9 cellular contexts compared by ENCODE assay signal in genomic region chr18:9673296-9674251, GRCh38. TPM values are rescaled to one million over a fixed set of nuclear protein-coding genes. Genes with fewer than 3 reads are reported as not detected.
DNase-seq lines count a peak whose midpoint lies in the region; ATAC-seq and TF ChIP-seq lines count a peak whose summit lies in the region.
"Had no signal": no experiment of that assay in that cellular context is flagged by ENCODE, and none has a peak within 500 bp of the region (broad histone marks: within the 10 kb centered on the region; RNA-seq: fewer than 3 reads in every experiment).

No MANE protein-coding gene starts in this region.

- CTCF ChIA-PET in activated CD8-positive, alpha-beta memory T cell treated with anti-CD3 and anti-CD28 coated beads, Interleukin-2, amount 10 ng/mL, durations not matched to agents 7 days and 5 days (lab: Charles Lee): interaction anchor here (0.8 kb wide), 1 partner anchor 61 kb away, joined by 3 read pairs; no protein-coding TSS in a partner anchor

- H3K4me3 ChIP-seq in HL-60 (replicated peaks; ENCODE audit: insufficient read depth, low read length) (no peak overlapping the region), RWPE2 (ENCODE audit: severe bottlenecking) (no peak overlapping the region)

- H3K27me3 Mint-ChIP-seq in activated CD8-positive, alpha-beta memory T cell treated with anti-CD3 and anti-CD28 coated beads, Interleukin-2, amount 10 ng/mL, durations not matched to agents 7 days and 5 days: peaks cover 35% of the 10 kb centered on the region
- H3K27me3 Mint-ChIP-seq in memory B cell: no peaks in the 10 kb centered on the region

- H3K27me3 ChIP-seq in HL-60 (ENCODE audit: insufficient read depth, poor library complexity, severe bottlenecking): no peaks in the 10 kb centered on the region
- no peaks in the 10 kb centered on the region for H3K27me3 ChIP-seq in RWPE2 (ENCODE audit: insufficient read depth, poor library complexity, severe bottlenecking)

- H3K27ac ChIP-seq in HL-60 (replicated peaks) (peak overlapping the region; percentile 59), RWPE2 (ENCODE audit: poor library complexity, severe bottlenecking) (peak overlapping the region; percentile 90)

- H3K4me3 Mint-ChIP-seq in activated CD8-positive, alpha-beta memory T cell treated with anti-CD3 and anti-CD28 coated beads, Interleukin-2, amount 10 ng/mL, durations not matched to agents 7 days and 5 days: no peak overlapping the region
- peak overlapping the region; percentile 52 for H3K4me3 Mint-ChIP-seq in memory B cell
- H3K4me3 Mint-ChIP-seq: nephron had no signal

- TF ChIP-seq CTCF in HL-60 (IDR thresholded peaks at IDR 0.05; ENCODE audit: insufficient read depth, low read length) (no peak), RWPE2 (IDR thresholded peaks at IDR 0.05; ENCODE audit: poor library complexity, severe bottlenecking) (peak; percentile 62)

- H3K4me1 Mint-ChIP-seq in activated CD8-positive, alpha-beta memory T cell treated with anti-CD3 and anti-CD28 coated beads, Interleukin-2, amount 10 ng/mL, durations not matched to agents 7 days and 5 days: peaks cover 7% of the 10 kb centered on the region
- peaks cover 5% of the 10 kb centered on the region for H3K4me1 Mint-ChIP-seq in memory B cell
- H3K4me1 Mint-ChIP-seq: nephron had no signal

- H3K4me1 ChIP-seq in RWPE2 (ENCODE audit: insufficient read depth, poor library complexity, severe bottlenecking): peaks cover 28% of the 10 kb centered on the region

- peak; percentile 51 for DNase-seq in activated CD8-positive, alpha-beta memory T cell treated with anti-CD3 and anti-CD28 coated beads, Interleukin-2, amount 10 ng/mL, durations not matched to agents 7 days and 5 days
- DNase-seq in activated CD8-positive, alpha-beta memory T cell treated with anti-CD3 and anti-CD28 coated beads, Interleukin-2, amount 50 U/mL, for 48 hours: no peak
- DNase-seq in HL-60 (ENCODE audit: low read depth in 1 of 2, low spot score in 1 of 2) (peak; percentile 64 to 89), RWPE2 (ENCODE audit: low spot score) (peak; percentile 77), dermis microvascular lymphatic vessel endothelial cell (ENCODE audit: low read depth in 2 of 2) (peak; percentile 71 to 75), memory B cell (ENCODE audit: low spot score in 2 of 2) (peak; percentile 52 to 84), DMS114 treated with DMSO at 0.1 percent for 48 hours (lab: John Stamatoyannopoulos, UW; ENCODE audit: unreplicated experiment) (no peak)

- no peaks in the 10 kb centered on the region for H3K36me3 Mint-ChIP-seq in activated CD8-positive, alpha-beta memory T cell treated with anti-CD3 and anti-CD28 coated beads, Interleukin-2, amount 10 ng/mL, durations not matched to agents 7 days and 5 days
- H3K36me3 Mint-ChIP-seq in memory B cell: no peaks in the 10 kb centered on the region

- peak; percentile 83 for ATAC-seq in activated CD8-positive, alpha-beta memory T cell treated with anti-CD3 and anti-CD28 coated beads, Interleukin-2, amount 10 ng/mL, durations not matched to agents 7 days and 5 days
- ATAC-seq in GM21526 (IDR thresholded peaks at IDR 0.05; ENCODE audit: low FRiP score, unreplicated experiment) (peak; percentile 96), RWPE2 (ENCODE audit: low read depth) (peak; percentile 91), memory B cell (ENCODE audit: low read depth) (peak; percentile 90)

- no peaks in the 10 kb centered on the region for H3K9me3 Mint-ChIP-seq in activated CD8-positive, alpha-beta memory T cell treated with anti-CD3 and anti-CD28 coated beads, Interleukin-2, amount 10 ng/mL, durations not matched to agents 7 days and 5 days (ENCODE audit: low read depth)
- H3K9me3 Mint-ChIP-seq in memory B cell: no peaks in the 10 kb centered on the region

- no peaks in the 10 kb centered on the region for H3K36me3 ChIP-seq in RWPE2 (ENCODE audit: low read depth)

- H3K27ac Mint-ChIP-seq in activated CD8-positive, alpha-beta memory T cell treated with anti-CD3 and anti-CD28 coated beads, Interleukin-2, amount 10 ng/mL, durations not matched to agents 7 days and 5 days: no peak overlapping the region
- peak overlapping the region; percentile 96 for H3K27ac Mint-ChIP-seq in memory B cell

- no peaks in the 10 kb centered on the region for H3K9me3 ChIP-seq in RWPE2 (ENCODE audit: severe bottlenecking)

RNA-seq across cellular contexts. Expression of gene RAB31, which starts 34.5 kb away (rescaled TPM):
- total RNA-seq in activated CD8-positive, alpha-beta memory T cell treated with anti-CD3 and anti-CD28 coated beads, Interleukin-2, amount 10 ng/mL, durations not matched to agents 7 days and 5 days: not detected
- total RNA-seq in dermis microvascular lymphatic vessel endothelial cell: 46.5 and 56.6 TPM in 2 replicates

RNA-seq across cellular contexts. Expression of gene PPP4R1, which starts 59.2 kb away (rescaled TPM):
- total RNA-seq in activated CD8-positive, alpha-beta memory T cell treated with anti-CD3 and anti-CD28 coated beads, Interleukin-2, amount 10 ng/mL, durations not matched to agents 7 days and 5 days: 10 to 100 TPM; 28.4 to 30.3 TPM
- 99.0 and 118 TPM in 2 replicates for total RNA-seq in dermis microvascular lymphatic vessel endothelial cell

Comparison
In these comparisons a context has a peak if more than half of its experiments do, and no peak if none do; other contexts are left out.
1. DNase-seq: peak in activated CD8-positive, alpha-beta memory T cell treated with anti-CD3 and anti-CD28 coated beads, Interleukin-2, amount 10 ng/mL, durations not matched to agents 7 days and 5 days (single experiment), HL-60 (2 of 2), RWPE2 (single experiment), dermis microvascular lymphatic vessel endothelial cell (2 of 2) and memory B cell (2 of 2); none in activated CD8-positive, alpha-beta memory T cell treated with anti-CD3 and anti-CD28 coated beads, Interleukin-2, amount 50 U/mL, for 48 hours (single experiment) and DMS114 treated with DMSO at 0.1 percent for 48 hours (single experiment).
2. RNA of gene RAB31, which starts 34.5 kb away (total RNA-seq): 46.5 to 56.6 TPM in dermis microvascular lymphatic vessel endothelial cell; not detected in activated CD8-positive, alpha-beta memory T cell treated with anti-CD3 and anti-CD28 coated beads, Interleukin-2, amount 10 ng/mL, durations not matched to agents 7 days and 5 days; every median in the first group is over 10 times any median in the second.
3. Peak in every context shown above with its lines, with median percentiles within 50 percentile points of each other: ATAC-seq.